ENCODE assay signal across 8 cellular contexts in the genomic region with DNA sequence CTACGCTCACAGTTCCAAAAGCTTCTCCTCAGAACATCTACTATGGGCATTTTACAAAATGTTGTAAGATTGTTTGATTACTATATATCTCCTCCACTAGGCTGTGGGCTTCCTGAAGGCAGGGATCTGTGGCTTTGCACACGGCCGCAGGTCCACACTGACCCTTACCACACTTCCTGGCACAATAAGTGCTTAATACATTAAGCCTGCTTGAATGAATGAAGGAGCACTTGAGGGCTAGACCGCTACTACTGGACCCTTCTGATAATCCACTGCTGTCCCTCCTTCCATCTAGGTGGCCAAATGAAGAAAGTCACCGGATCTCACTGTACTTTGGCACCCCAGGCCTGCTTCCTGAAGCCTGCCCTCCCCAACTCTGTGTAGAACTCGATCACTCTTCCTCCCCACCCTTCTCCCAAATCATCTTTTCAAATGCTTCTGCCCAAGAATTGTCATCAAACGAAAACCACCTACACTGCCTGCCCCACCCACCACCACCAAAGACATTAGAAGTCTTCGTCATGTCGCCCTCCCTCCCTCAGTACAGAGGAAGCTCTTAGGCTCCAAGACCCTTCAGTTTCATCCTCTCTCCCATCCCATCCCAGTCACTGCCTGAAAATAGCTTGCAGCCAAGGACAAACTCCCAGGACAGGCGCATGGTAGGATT. TPM values are rescaled to one million over a fixed set of nuclear protein-coding genes. Genes with fewer than 3 reads are reported as not detected.
DNase-seq lines count a peak whose midpoint lies in the region; ATAC-seq, FAIRE-seq and TF ChIP-seq lines count a peak whose summit lies in the region.

No MANE protein-coding gene starts in this region.

- no TSS peak for BruUV-seq in endothelial cell of umbilical vein (replicated peaks; lab: Mats Ljungman, UMichigan)

- TF ChIP-seq CTCF in GM12865 (IDR thresholded peaks at IDR 0.05; ENCODE audit: insufficient read depth, low read depth, low read length, missing control alignments) (no peak), endothelial cell of umbilical vein (IDR thresholded peaks at IDR 0.05; ENCODE audit: extremely low read depth in 1 of 2, insufficient read depth in 1 of 2, low read depth in 1 of 2, low read length in 2 of 2) (no peak)

- H3K9me1 ChIP-seq in endothelial cell of umbilical vein (replicated peaks; ENCODE audit: control insufficient read depth, extremely low read depth, insufficient read depth, low read length): no peaks in the 10 kb centered on the region

- peaks cover 17% of the 10 kb centered on the region for H3K79me2 ChIP-seq in endothelial cell of umbilical vein (ENCODE audit: control insufficient read depth, insufficient read depth, low read length)

- no peaks in the 10 kb centered on the region for H4K20me1 ChIP-seq in endothelial cell of umbilical vein (replicated peaks; ENCODE audit: control insufficient read depth, extremely low read depth, insufficient read depth, low read length)

- peak overlapping the region; percentile 80 to 90 (median 88) for H3K4me3 Mint-ChIP-seq in T-cell

- H2AFZ ChIP-seq in endothelial cell of umbilical vein (ENCODE audit: low read depth, low read length): peak overlapping the region; percentile 70

- no peaks in the 10 kb centered on the region for H3K27me3 Mint-ChIP-seq in T-cell

- peak; percentile 47 for FAIRE-seq in endothelial cell of umbilical vein (lab: Jason Lieb, UNC)

- CTCF ChIA-PET in T-cell (lab: Charles Lee) (interaction anchor here (0.6 to 5.7 kb wide), 10 partner anchors 46 to 415 kb away, joined by 3 to 42 read pairs (median 6); partner anchors contain the start of genes NEMP1 (in 1 of the 2) and STAT6 (in 1 of the 2)), endothelial cell of umbilical vein (lab: Charles Lee) (interaction anchor here (1.6 to 5.5 kb wide), 2 partner anchors 13 to 105 kb away, joined by 4 to 32 read pairs; partner anchors contain the start of gene STAT6)

- no peaks in the 10 kb centered on the region for H3K9me3 ChIP-seq in endothelial cell of umbilical vein (replicated peaks; ENCODE audit: control insufficient read depth, insufficient read depth, low read length)

- ATAC-seq in T-cell (replicated peaks in 1 of 4): peak in 2 of 4 experiments; percentile 2 to 26
- ATAC-seq in HG03342 (IDR thresholded peaks at IDR 0.05; ENCODE audit: unreplicated experiment): no peak

- peak overlapping the region; percentile 95 to 96 for H3K27ac Mint-ChIP-seq in T-cell

- no peak overlapping the region for H3K27ac ChIP-seq in endothelial cell of umbilical vein (ENCODE audit: insufficient read depth, low read depth, low read length)

- no peak for TF ChIP-seq POLR2A in endothelial cell of umbilical vein (IDR thresholded peaks at IDR 0.05; ENCODE audit: low read depth, low read length)

- peak overlapping the region; percentile 54 for H3K4me3 ChIP-seq in GM12865 (ENCODE audit: low read depth, low read length)
- H3K4me3 ChIP-seq in endothelial cell of umbilical vein (replicated peaks in 1 of 3; ENCODE audit: insufficient read depth in 1 of 3, low read depth in 1 of 3, low read length in 3 of 3): peak overlapping the region in 1 of 3 experiments; percentile 39
- peak overlapping the region; percentile 27 for H3K4me3 ChIP-seq in skeletal muscle cell (ENCODE audit: low read depth, low read length)

- peaks cover 0 to 23% of the 10 kb centered on the region in 2 experiments for H3K36me3 ChIP-seq in endothelial cell of umbilical vein (ENCODE audit: control insufficient read depth in 2 of 2, extremely low read depth in 1 of 2, insufficient read depth in 2 of 2, low read length in 2 of 2)

- intact Hi-C loops in endothelial cell of umbilical vein (cut with micrococcal nuclease): no loop called here

- in situ Hi-C loops in G401 (cut with HindIII; ENCODE audit: low sequenced_read_pairs): no loop called here

- H3K4me2 ChIP-seq in endothelial cell of umbilical vein (ENCODE audit: insufficient read depth, low read length): peak overlapping the region; percentile 62

- H3K36me3 Mint-ChIP-seq in T-cell: peaks cover 21% of the 10 kb centered on the region

- dilution Hi-C loops in endothelial cell of umbilical vein (cut with MboI; ENCODE audit: extremely low pct_ligation_motif_present, low sequenced_read_pairs): no loop called here

- H3K4me1 ChIP-seq in endothelial cell of umbilical vein (ENCODE audit: control insufficient read depth, extremely low read depth, insufficient read depth, low read length): peaks cover 8% of the 10 kb centered on the region

- DNase-seq in GM12865 (ENCODE audit: low read depth) (no peak), T-cell (peak in 3 of 34 experiments; percentile 18 to 24 (median 22)), endothelial cell of umbilical vein (ENCODE audit: low read depth, low spot score) (no peak), skeletal muscle cell (ENCODE audit: low read depth) (no peak), C1 segment of cervical spinal cord (lab: John Stamatoyannopoulos, UW) (no peak), NCI-H2171 (lab: John Stamatoyannopoulos, UW) (no peak), G401 (ENCODE audit: low spot score) (no peak)

- peaks cover 64 to 87% (median 76%) of the 10 kb centered on the region in 3 donors for H3K4me1 Mint-ChIP-seq in T-cell

- H3K9ac ChIP-seq in endothelial cell of umbilical vein (replicated peaks; ENCODE audit: extremely low read depth, insufficient read depth, low read length): no peak overlapping the region

- peaks cover 1 to 6% of the 10 kb centered on the region in 2 experiments for H3K27me3 ChIP-seq in endothelial cell of umbilical vein (ENCODE audit: control insufficient read depth in 2 of 2, insufficient read depth in 2 of 2, low read length in 2 of 2)

- no peaks in the 10 kb centered on the region for H3K9me3 Mint-ChIP-seq in T-cell

- POLR2A ChIA-PET in T-cell (lab: Charles Lee) (no interaction called here), endothelial cell of umbilical vein (lab: Charles Lee) (no interaction called here)

TF ChIP-seq in endothelial cell of umbilical vein, 7 proteins besides CTCF, POLR2A, EP300 and RAD21 (continues in another document):
- TF ChIP-seq POLR2AphosphoS5 (IDR thresholded peaks at IDR 0.05; ENCODE audit: insufficient read depth, low read depth, low read length): no peak
- TF ChIP-seq JUN (IDR thresholded peaks at IDR 0.05; ENCODE audit: borderline replicate concordance, insufficient read depth, insufficient read length, low read depth): no peak
- TF ChIP-seq EZH2 (IDR thresholded peaks at IDR 0.05; ENCODE audit: borderline replicate concordance, low read depth, low read length, severe bottlenecking): no peak
- TF ChIP-seq, protein P1, sequence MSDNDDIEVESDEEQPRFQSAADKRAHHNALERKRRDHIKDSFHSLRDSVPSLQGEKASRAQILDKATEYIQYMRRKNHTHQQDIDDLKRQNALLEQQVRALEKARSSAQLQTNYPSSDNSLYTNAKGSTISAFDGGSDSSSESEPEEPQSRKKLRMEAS (IDR thresholded peaks at IDR 0.05; ENCODE audit: insufficient read depth, insufficient read length): no peak

RNA-seq across cellular contexts. Expression of gene ZBTB39, which starts 0.6 kb away (rescaled TPM):
- total RNA-seq in T-cell (10 to 100 TPM in 3 of 5 donors, 1 to 10 TPM in 2; 7.9 to 11.2 (median 11.0) TPM), endothelial cell of umbilical vein (8.1 and 8.5 TPM in 2 replicates)
- polyA plus RNA-seq in endothelial cell of umbilical vein: 5.9 TPM in 2 replicates
- 5.3 and 5.5 TPM in 2 replicates for polyA plus RNA-seq in endothelial cell of umbilical vein (2011; cell fraction: cytosol; rRNA removed)
- 7.5 and 8.9 TPM in 2 replicates for polyA plus RNA-seq in endothelial cell of umbilical vein (2011; cell fraction: nucleus; rRNA removed)
- 4.7 and 4.8 TPM in 2 replicates for polyA plus RNA-seq in endothelial cell of umbilical vein (2012)
- polyA minus RNA-seq in endothelial cell of umbilical vein: 14.0 and 14.8 TPM in 2 replicates
- 3.8 TPM for polyA minus RNA-seq in endothelial cell of umbilical vein (2011; cell fraction: cytosol; rRNA and poly(A)+ RNA removed)
- polyA minus RNA-seq in endothelial cell of umbilical vein (2011; cell fraction: nucleus; rRNA and poly(A)+ RNA removed): 7.3 and 10.1 TPM in 2 replicates
- 5.3 and 9.1 TPM in 2 replicates for total RNA-seq in G401 (2014; rRNA removed; shearing (Covaris generic))

RNA-seq across cellular contexts. Expression of gene TAC3, which starts 9.4 kb away (rescaled TPM):
- total RNA-seq in T-cell (under 1 TPM in 2 of 5 donors, not detected in 3; 0.55 to 0.63 TPM), endothelial cell of umbilical vein (not detected in 2 replicates)
- not detected in 2 replicates for polyA plus RNA-seq in endothelial cell of umbilical vein
- not detected in 2 replicates for polyA plus RNA-seq in endothelial cell of umbilical vein (2011; cell fraction: cytosol; rRNA removed)
- not detected in 2 replicates for polyA plus RNA-seq in endothelial cell of umbilical vein (2011; cell fraction: nucleus; rRNA removed)
- polyA plus RNA-seq in endothelial cell of umbilical vein (2012): not detected in 2 replicates
- polyA minus RNA-seq in endothelial cell of umbilical vein: not detected in 2 replicates
- polyA minus RNA-seq in endothelial cell of umbilical vein (2011; cell fraction: cytosol; rRNA and poly(A)+ RNA removed): not detected
- polyA minus RNA-seq in endothelial cell of umbilical vein (2011; cell fraction: nucleus; rRNA and poly(A)+ RNA removed): not detected in 2 replicates
- total RNA-seq in G401 (2014; rRNA removed; shearing (Covaris generic)): 0.85 TPM in 1 of 2 replicates, not detected in the other

RNA-seq across cellular contexts. Expression of gene MYO1A, which starts 43.0 kb away (rescaled TPM):
- total RNA-seq in T-cell: 1 to 10 TPM in 4 of 5 donors, under 1 TPM in 1; 0.54 to 2.2 (median 1.4) TPM
- not detected in 2 replicates for total RNA-seq in endothelial cell of umbilical vein
- not detected in 2 replicates for polyA plus RNA-seq in endothelial cell of umbilical vein
- not detected in 2 replicates for polyA plus RNA-seq in endothelial cell of umbilical vein (2011; cell fraction: cytosol; rRNA removed)
- polyA plus RNA-seq in endothelial cell of umbilical vein (2011; cell fraction: nucleus; rRNA removed): 0.07 TPM in 1 of 2 replicates, not detected in the other
- not detected in 2 replicates for polyA plus RNA-seq in endothelial cell of umbilical vein (2012)
- 0.10 TPM in 1 of 2 replicates, not detected in the other for polyA minus RNA-seq in endothelial cell of umbilical vein
- polyA minus RNA-seq in endothelial cell of umbilical vein (2011; cell fraction: cytosol; rRNA and poly(A)+ RNA removed): not detected
- 0.24 and 0.29 TPM in 2 replicates for polyA minus RNA-seq in endothelial cell of umbilical vein (2011; cell fraction: nucleus; rRNA and poly(A)+ RNA removed)
- 1.6 TPM in 1 of 2 replicates, not detected in the other for total RNA-seq in G401 (2014; rRNA removed; shearing (Covaris generic))

RNA-seq across cellular contexts. Expression of gene RDH16, which starts 49.5 kb away (rescaled TPM):
- total RNA-seq in T-cell (1 to 10 TPM in 3 of 5 donors, under 1 TPM in 2; 0.98 to 1.6 (median 1.1) TPM), endothelial cell of umbilical vein (0.09 and 0.29 TPM in 2 replicates)
- polyA plus RNA-seq in endothelial cell of umbilical vein: 0.08 and 0.13 TPM in 2 replicates
- polyA plus RNA-seq in endothelial cell of umbilical vein (2011; cell fraction: cytosol; rRNA removed): 0.06 TPM in 1 of 2 replicates, not detected in the other
- 0.66 and 0.98 TPM in 2 replicates for polyA plus RNA-seq in endothelial cell of umbilical vein (2011; cell fraction: nucleus; rRNA removed)
- polyA plus RNA-seq in endothelial cell of umbilical vein (2012): 0.09 TPM in 1 of 2 replicates, not detected in the other
- polyA minus RNA-seq in endothelial cell of umbilical vein: 0.15 and 0.29 TPM in 2 replicates
- not detected for polyA minus RNA-seq in endothelial cell of umbilical vein (2011; cell fraction: cytosol; rRNA and poly(A)+ RNA removed)
- 0.19 and 0.63 TPM in 2 replicates for polyA minus RNA-seq in endothelial cell of umbilical vein (2011; cell fraction: nucleus; rRNA and poly(A)+ RNA removed)
- total RNA-seq in G401 (2014; rRNA removed; shearing (Covaris generic)): not detected in 2 replicates
